Comparison of ENCODE assay signal across 10 cellular contexts in genomic region chr15:101615986-101616848, GRCh38. TPM values are rescaled to one million over a fixed set of nuclear protein-coding genes. Genes with fewer than 3 reads are reported as not detected.
DNase-seq lines count a peak whose midpoint lies in the region; ATAC-seq, FAIRE-seq and TF ChIP-seq lines count a peak whose summit lies in the region.
"Had no signal": no experiment of that assay in that cellular context is flagged by ENCODE, and none has a peak within 500 bp of the region (broad histone marks: within the 10 kb centered on the region; RNA-seq: fewer than 3 reads in every experiment).

No MANE protein-coding gene starts in this region.

- H3K36me3 ChIP-seq in keratinocyte (ENCODE audit: control insufficient read depth in 2 of 2, extremely low read depth in 1 of 2, insufficient read depth in 2 of 2, low read length in 2 of 2) (no peaks in the 10 kb centered on the region), aorta (ENCODE audit: control insufficient read depth in 1 of 2, insufficient read depth in 2 of 2, low read length in 1 of 2) (no peaks in the 10 kb centered on the region)

- POLR2A ChIA-PET in activated CD4-positive, alpha-beta T cell treated with anti-CD3 and anti-CD28 coated beads for 36 hours (lab: Charles Lee) = no interaction called here
- POLR2A ChIA-PET in naive thymus-derived CD8-positive, alpha-beta T cell (lab: Charles Lee) = no interaction called here

- no peak for TF ChIP-seq CTCF in keratinocyte (optimal IDR thresholded peaks at IDR 0.05 in 1 of 3, IDR thresholded peaks at IDR 0.05 in 1 of 3, conservative IDR thresholded peaks at IDR 0.05 in 1 of 3; ENCODE audit: extremely low read depth in 1 of 3, insufficient read depth in 2 of 3, low read length in 3 of 3)
- no peak for TF ChIP-seq CTCF in GM13977 (IDR thresholded peaks at IDR 0.05; ENCODE audit: extremely low read depth, insufficient read depth, missing control alignments)

- peaks cover 4% of the 10 kb centered on the region for H3K4me1 Mint-ChIP-seq in activated CD4-positive, alpha-beta T cell treated with anti-CD3 and anti-CD28 coated beads for 36 hours
- no peaks in the 10 kb centered on the region for H3K4me1 Mint-ChIP-seq in activated T-helper 2 cell treated with anti-CD3 and anti-CD28 coated beads, Interferon-gamma antibody, Interleukin-2, Interleukin-4, amounts not matched to agents 10 μg/mL and 5 μg/mL and 100 μg/mL, durations not matched to agents 14 hours and 24 hours and 36 hours (ENCODE audit: low read depth)
- H3K4me1 Mint-ChIP-seq in naive thymus-derived CD8-positive, alpha-beta T cell = peaks cover 0 to 6% (median 3%) of the 10 kb centered on the region in 4 donors

- H3K4me2 ChIP-seq in keratinocyte (ENCODE audit: control insufficient read depth, extremely low read depth, insufficient read depth, low read depth, low read length) = peak overlapping the region; percentile 57

- DNase-seq in activated CD4-positive, alpha-beta T cell treated with anti-CD3 and anti-CD28 coated beads for 36 hours = peak; percentile 26
- DNase-seq in activated CD4-positive, alpha-beta T cell treated with anti-CD3 and anti-CD28 coated beads for 4 hours = no peak
- DNase-seq in astrocyte of the hippocampus (ENCODE audit: low read depth, low spot score) (peak; percentile 74), keratinocyte (ENCODE audit: low read depth, low spot score) (peak; percentile 33), aorta (peak; percentile 77 to 87), GM13977 (ENCODE audit: low spot score) (no peak)
- no peak for DNase-seq in activated T-helper 2 cell treated with anti-CD3 and anti-CD28 coated beads, Interferon-gamma antibody, Interleukin-2, Interleukin-4, amounts not matched to agents 10 μg/mL and 5 μg/mL and 100 μg/mL, durations not matched to agents 14 hours and 24 hours and 36 hours (ENCODE audit: low spot score)
- DNase-seq in naive thymus-derived CD8-positive, alpha-beta T cell = no peak

- H3K36me3 Mint-ChIP-seq in activated CD4-positive, alpha-beta T cell treated with anti-CD3 and anti-CD28 coated beads for 36 hours (ENCODE audit: low read depth) = peaks cover 2% of the 10 kb centered on the region
- no peaks in the 10 kb centered on the region for H3K36me3 Mint-ChIP-seq in activated T-helper 2 cell treated with anti-CD3 and anti-CD28 coated beads, Interferon-gamma antibody, Interleukin-2, Interleukin-4, amounts not matched to agents 10 μg/mL and 5 μg/mL and 100 μg/mL, durations not matched to agents 14 hours and 24 hours and 36 hours (ENCODE audit: low read depth)
- H3K36me3 Mint-ChIP-seq in naive thymus-derived CD8-positive, alpha-beta T cell = peaks cover 0 to 23% (median 3%) of the 10 kb centered on the region in 3 donors

- H3K27me3 ChIP-seq in keratinocyte (ENCODE audit: control insufficient read depth, extremely low read depth, insufficient read depth, low read length) (peaks cover 33% of the 10 kb centered on the region), aorta (ENCODE audit: control insufficient read depth in 1 of 2, insufficient read depth in 2 of 2, low read length in 1 of 2) (no peaks in the 10 kb centered on the region)

- peak overlapping the region; percentile 63 for H2AFZ ChIP-seq in keratinocyte (ENCODE audit: control insufficient read depth, low read length)
- H2AFZ ChIP-seq: parathyroid adenoma had no signal

- H4K20me1 ChIP-seq in keratinocyte (ENCODE audit: control insufficient read depth, extremely low read depth, insufficient read depth, low read length) = no peaks in the 10 kb centered on the region

- no peak overlapping the region for H3K27ac ChIP-seq in keratinocyte (ENCODE audit: control insufficient read depth, insufficient read depth, low read length)
- H3K27ac ChIP-seq in aorta (ENCODE audit: low read depth in 1 of 2, low read length in 2 of 2) = no peak overlapping the region
- H3K27ac ChIP-seq: parathyroid adenoma had no signal

- no peaks in the 10 kb centered on the region for H3K27me3 Mint-ChIP-seq in activated CD4-positive, alpha-beta T cell treated with anti-CD3 and anti-CD28 coated beads for 36 hours
- H3K27me3 Mint-ChIP-seq in activated T-helper 2 cell treated with anti-CD3 and anti-CD28 coated beads, Interferon-gamma antibody, Interleukin-2, Interleukin-4, amounts not matched to agents 10 μg/mL and 5 μg/mL and 100 μg/mL, durations not matched to agents 14 hours and 24 hours and 36 hours (ENCODE audit: low read depth) = no peaks in the 10 kb centered on the region
- H3K27me3 Mint-ChIP-seq in naive thymus-derived CD8-positive, alpha-beta T cell = no peaks in the 10 kb centered on the region

- H3K79me2 ChIP-seq in keratinocyte (ENCODE audit: control insufficient read depth, insufficient read depth, low read length) = no peaks in the 10 kb centered on the region
- H3K79me2 ChIP-seq: parathyroid adenoma had no signal

- CTCF ChIA-PET in activated CD4-positive, alpha-beta T cell treated with anti-CD3 and anti-CD28 coated beads for 36 hours (lab: Charles Lee) = interaction anchor here (1.1 kb wide), 1 partner anchor 25 kb away, joined by 7 read pairs; no protein-coding TSS in a partner anchor

- H3K27ac Mint-ChIP-seq in activated CD4-positive, alpha-beta T cell treated with anti-CD3 and anti-CD28 coated beads for 36 hours = no peak overlapping the region
- H3K27ac Mint-ChIP-seq in activated T-helper 2 cell treated with anti-CD3 and anti-CD28 coated beads, Interferon-gamma antibody, Interleukin-2, Interleukin-4, amounts not matched to agents 10 μg/mL and 5 μg/mL and 100 μg/mL, durations not matched to agents 14 hours and 24 hours and 36 hours = no peak overlapping the region
- H3K27ac Mint-ChIP-seq in naive thymus-derived CD8-positive, alpha-beta T cell = no peak overlapping the region

- dilution Hi-C loops in keratinocyte (cut with MboI; ENCODE audit: extremely low pct_ligation_motif_present, low sequenced_read_pairs) = no loop called here

- peak overlapping the region in 1 of 3 experiments; percentile 56 for H3K4me3 ChIP-seq in keratinocyte (ENCODE audit: control insufficient read depth in 2 of 3, extremely low read depth in 1 of 3, insufficient read depth in 2 of 3, low read depth in 1 of 3, low read length in 3 of 3)
- no peak overlapping the region for H3K4me3 ChIP-seq in aorta (ENCODE audit: low read length in 2 of 2)

- peak overlapping the region; percentile 5 for H3K9ac ChIP-seq in keratinocyte (ENCODE audit: control insufficient read depth, extremely low read depth, insufficient read depth, low read length)
- H3K9ac ChIP-seq: parathyroid adenoma had no signal

- no peak overlapping the region for H3K4me3 Mint-ChIP-seq in activated CD4-positive, alpha-beta T cell treated with anti-CD3 and anti-CD28 coated beads for 36 hours
- H3K4me3 Mint-ChIP-seq in activated T-helper 2 cell treated with anti-CD3 and anti-CD28 coated beads, Interferon-gamma antibody, Interleukin-2, Interleukin-4, amounts not matched to agents 10 μg/mL and 5 μg/mL and 100 μg/mL, durations not matched to agents 14 hours and 24 hours and 36 hours (ENCODE audit: low read depth) = no peak overlapping the region
- H3K4me3 Mint-ChIP-seq in naive thymus-derived CD8-positive, alpha-beta T cell = no peak overlapping the region

- in situ Hi-C loops in GM13977 (cut with MboI; ENCODE audit: low pct_unique_long_range_greater_than_20kb, low sequenced_read_pairs, unreplicated experiment) = no loop called here

- no peaks in the 10 kb centered on the region for H3K9me3 ChIP-seq in keratinocyte (ENCODE audit: control insufficient read depth, low read depth, low read length)
- H3K9me3 ChIP-seq in aorta (ENCODE audit: control insufficient read depth, low read length) = no peaks in the 10 kb centered on the region

- no peak for FAIRE-seq in keratinocyte (lab: Jason Lieb, UNC)
- FAIRE-seq: G401.6 had no signal

- H3K4me1 ChIP-seq in keratinocyte (ENCODE audit: control insufficient read depth, extremely low read depth, insufficient read depth, low read length) = peaks cover 12% of the 10 kb centered on the region
- H3K4me1 ChIP-seq in aorta (ENCODE audit: control insufficient read depth in 1 of 2, insufficient read depth in 2 of 2, low read length in 2 of 2) = no peaks in the 10 kb centered on the region
- H3K4me1 ChIP-seq: parathyroid adenoma had no signal

- peak; percentile 51 for ATAC-seq in activated CD4-positive, alpha-beta T cell treated with anti-CD3 and anti-CD28 coated beads for 36 hours
- ATAC-seq in aorta (ENCODE audit: low FRiP score) = peak; percentile 66
- no peak for ATAC-seq in naive thymus-derived CD8-positive, alpha-beta T cell

- no peaks in the 10 kb centered on the region for H3K9me1 ChIP-seq in keratinocyte (ENCODE audit: control insufficient read depth, extremely low read depth, insufficient read depth, low read length)

- WGBS in aorta, 2 donors = 17 to 25% methylated on average over 25 of the region's 25 CpGs

- intact Hi-C loops in activated CD4-positive, alpha-beta T cell treated with anti-CD3 and anti-CD28 coated beads for 36 hours (cut with DNase I, micrococcal nuclease) = no loop called here
- intact Hi-C loops in aorta (cut with DNase I) = no loop called here
- intact Hi-C loops in activated T-helper 2 cell treated with anti-CD3 and anti-CD28 coated beads, Interferon-gamma antibody, Interleukin-2, Interleukin-4, amounts not matched to agents 10 μg/mL and 5 μg/mL and 100 μg/mL, durations not matched to agents 14 hours and 24 hours and 36 hours (cut with micrococcal nuclease) = no loop called here

- no peaks in the 10 kb centered on the region for H3K9me3 Mint-ChIP-seq in activated CD4-positive, alpha-beta T cell treated with anti-CD3 and anti-CD28 coated beads for 36 hours (ENCODE audit: low read depth)
- H3K9me3 Mint-ChIP-seq in activated T-helper 2 cell treated with anti-CD3 and anti-CD28 coated beads, Interferon-gamma antibody, Interleukin-2, Interleukin-4, amounts not matched to agents 10 μg/mL and 5 μg/mL and 100 μg/mL, durations not matched to agents 14 hours and 24 hours and 36 hours = no peaks in the 10 kb centered on the region
- H3K9me3 Mint-ChIP-seq in naive thymus-derived CD8-positive, alpha-beta T cell = no peaks in the 10 kb centered on the region

RNA-seq across cellular contexts. Expression of gene TM2D3, which starts 36.0 kb away (rescaled TPM):
- 10 to 100 TPM; 34.3 to 35.9 TPM for total RNA-seq in activated CD4-positive, alpha-beta T cell treated with anti-CD3 and anti-CD28 coated beads for 36 hours
- polyA plus RNA-seq in keratinocyte (42.1 to 58.5 TPM (median 56.7 TPM) in 3 replicates), aorta (10 to 100 TPM; 26.8 to 64.1 TPM)
- polyA plus RNA-seq in keratinocyte (2011; ENCODE audit: low read depth) = 31.9 TPM
- 26.1 and 36.2 TPM in 2 replicates for polyA plus RNA-seq in keratinocyte (2011; cell fraction: cytosol; rRNA removed)
- 73.1 and 76.1 TPM in 2 replicates for polyA plus RNA-seq in keratinocyte (2011; cell fraction: nucleus; rRNA removed)
- 37.5 and 50.5 TPM in 2 replicates for polyA plus RNA-seq in keratinocyte (2012; ENCODE audit: low replicate concordance)
- polyA minus RNA-seq in keratinocyte = 9.5 to 36.7 TPM (median 31.8 TPM) in 3 replicates
- polyA minus RNA-seq in keratinocyte (2011; cell fraction: cytosol; rRNA and poly(A)+ RNA removed) = 34.1 TPM
- polyA minus RNA-seq in keratinocyte (2011; cell fraction: nucleus; rRNA and poly(A)+ RNA removed) = 37.0 and 54.1 TPM in 2 replicates
- 10 to 100 TPM; 50.8 to 54.6 TPM for total RNA-seq in aorta
- 40.4 and 42.6 TPM in 2 replicates for total RNA-seq in activated T-helper 2 cell treated with anti-CD3 and anti-CD28 coated beads, Interferon-gamma antibody, Interleukin-2, Interleukin-4, amounts not matched to agents 10 μg/mL and 5 μg/mL and 100 μg/mL, durations not matched to agents 14 hours and 24 hours and 36 hours
- total RNA-seq in naive thymus-derived CD8-positive, alpha-beta T cell = 10 to 100 TPM; 87.9 to 98.5 TPM
- polyA plus RNA-seq in naive thymus-derived CD8-positive, alpha-beta T cell = 10 to 100 TPM; 28.1 to 32.3 (median 31.0) TPM

Comparison
In these comparisons a context has a peak if more than half of its experiments do, and no peak if none do; other contexts are left out.
1. DNase-seq: peak in activated CD4-positive, alpha-beta T cell treated with anti-CD3 and anti-CD28 coated beads for 36 hours (single experiment), astrocyte of the hippocampus (single experiment), keratinocyte (single experiment) and aorta (2 of 2); none in activated CD4-positive, alpha-beta T cell treated with anti-CD3 and anti-CD28 coated beads for 4 hours (0 of 2), activated T-helper 2 cell treated with anti-CD3 and anti-CD28 coated beads, Interferon-gamma antibody, Interleukin-2, Interleukin-4, amounts not matched to agents 10 μg/mL and 5 μg/mL and 100 μg/mL, durations not matched to agents 14 hours and 24 hours and 36 hours (single experiment), GM13977 (single experiment) and naive thymus-derived CD8-positive, alpha-beta T cell (0 of 10).
2. ATAC-seq: peak in activated CD4-positive, alpha-beta T cell treated with anti-CD3 and anti-CD28 coated beads for 36 hours (single experiment) and aorta (single experiment); none in naive thymus-derived CD8-positive, alpha-beta T cell (0 of 2).